25 cellular contexts compared by ENCODE assay signal in the genomic region with DNA sequence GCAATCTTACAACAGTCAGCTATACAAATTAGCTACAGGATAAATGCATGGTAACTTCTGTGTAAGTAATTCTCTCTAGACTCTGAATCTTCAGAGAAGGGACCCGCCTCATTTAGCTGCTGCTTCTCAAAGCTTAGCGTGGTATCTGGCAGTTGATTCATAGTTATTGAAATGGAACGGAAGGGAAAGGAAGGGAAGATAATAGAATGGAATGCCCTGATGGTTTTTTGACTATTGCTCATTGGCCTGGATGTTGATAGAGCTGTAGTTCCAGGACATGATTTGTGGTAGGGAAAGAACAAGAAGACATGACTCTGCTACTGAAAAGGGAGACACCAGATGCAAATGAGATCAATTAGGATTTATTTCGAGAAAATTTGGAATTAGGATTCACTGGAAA.
"Had no signal": no experiment of that assay in that cellular context is flagged by ENCODE, and none has a peak within 500 bp of the region (broad histone marks: within the 10 kb centered on the region; RNA-seq: fewer than 3 reads in every experiment).

No MANE protein-coding gene starts in this region.

- H3K27me3 ChIP-seq: colonic mucosa, gastrocnemius medialis, left lung, sigmoid colon, stomach, testis, tibial artery had no signal

- H3K4me3 ChIP-seq: colonic mucosa, gastrocnemius medialis, heart right ventricle, left lung, mucosa of descending colon, prostate gland, sigmoid colon, stomach, testis, tibial artery had no signal

- DNase-seq: colonic mucosa; effector CD8-positive, alpha-beta T cell; endodermal cell; foreskin fibroblast; gastrocnemius medialis; heart right ventricle; hippocampal formation; immature natural killer cell; islet precursor cell; left cardiac atrium; left lung; mesenchymal stem cell; mucosa of descending colon; naive B cell; nucleus accumbens; right cardiac atrium; sigmoid colon; stimulated activated CD4-positive, alpha-beta T cell treated with anti-CD3 and anti-CD28 coated beads, Interleukin-2, amount 100 ng/mL, for 24 hours; stimulated activated CD4-positive, alpha-beta T cell treated with anti-CD3 and anti-CD28 coated beads, Interleukin-4, amount 100 ng/mL, for 24 hours; stimulated activated naive CD4-positive, alpha-beta T cell treated with Interleukin-2 at 50 U/mL for 16 hours; stomach; testis; tibial artery had no signal

- H3K4me1 ChIP-seq: colonic mucosa, gastrocnemius medialis, heart right ventricle, left lung, prostate gland, sigmoid colon, stomach, testis, tibial artery had no signal

- H3K36me3 ChIP-seq: colonic mucosa, gastrocnemius medialis, heart right ventricle, left lung, prostate gland, sigmoid colon, stomach, tibial artery had no signal

- H3K9me3 ChIP-seq: colonic mucosa, gastrocnemius medialis, heart right ventricle, left lung, mucosa of descending colon, prostate gland, sigmoid colon, stomach, testis, tibial artery had no signal

- H3K27ac ChIP-seq: colonic mucosa, epithelial cell of prostate, gastrocnemius medialis, heart right ventricle, left lung, prostate gland, sigmoid colon, stomach, testis, tibial artery had no signal
